ENCODE assay signal across 27 cellular contexts in genomic region chr18:9043581-9043980, GRCh38.
"Had no signal": no experiment of that assay in that cellular context is flagged by ENCODE, and none has a peak within 500 bp of the region (broad histone marks: within the 10 kb centered on the region; RNA-seq: fewer than 3 reads in every experiment).

No MANE protein-coding gene starts in this region.

- H3K4me3 ChIP-seq: stomach, suprapubic skin, testis, thoracic aorta, thyroid gland, tibial artery, tibial nerve, transverse colon, upper lobe of left lung, upper lobe of right lung, uterus, vagina had no signal

- FAIRE-seq: urothelium cell line had no signal

- H3K27ac ChIP-seq: stomach, suprapubic skin, testis, thoracic aorta, thyroid gland, tibial artery, tibial nerve, transverse colon, upper lobe of left lung, upper lobe of right lung, uterus, vagina had no signal

- ATAC-seq: stimulated activated effector memory CD8-positive, alpha-beta T cell treated with anti-CD3 and anti-CD28 coated beads, Interleukin-12 subunit alpha, Interleukin-12 subunit beta, amount 100 ng/mL, for 72 hours; stimulated activated memory B cell treated with anti-CD40 and anti-IgM and Interleukin-4, amounts not matched to agents 10 μg/mL and 1 μg/mL and 100 μg/mL, for 72 hours; stimulated activated naive B cell treated with anti-CD40 and anti-IgM and Interleukin-4, amounts not matched to agents 10 μg/mL and 1 μg/mL and 100 μg/mL, for 72 hours; stimulated activated naive CD8-positive, alpha-beta T cell treated with anti-CD3 and anti-CD28 coated beads, Interleukin-15, amount 100 ng/mL, for 72 hours; stimulated activated naive CD8-positive, alpha-beta T cell treated with anti-CD3 and anti-CD28 coated beads, Interleukin-15, Interleukin-2, amounts not matched to agents 100 U/mL and 50 U/mL, for 24 hours; upper lobe of right lung had no signal

- H3K36me3 ChIP-seq: stomach, suprapubic skin, thoracic aorta, thyroid gland, tibial artery, tibial nerve, transverse colon, upper lobe of left lung, upper lobe of right lung, uterus, vagina had no signal

- DNase-seq: stimulated activated CD4-positive, alpha-beta T cell treated with anti-CD3 and anti-CD28 coated beads, Interleukin-2, amount 100 ng/mL, for 48 hours; stimulated activated CD4-positive, alpha-beta T cell treated with anti-CD3 and anti-CD28 coated beads, Interleukin-4, amount 100 ng/mL, for 1 hour; stimulated activated CD4-positive, alpha-beta T cell treated with anti-CD3 and anti-CD28 coated beads, Interleukin-4, amount 100 ng/mL, for 24 hours; stimulated activated CD4-positive, alpha-beta T cell treated with anti-CD3 and anti-CD28 coated beads, Interleukin-4, amount 100 ng/mL, for 4 hours; stimulated activated CD8-positive, alpha-beta memory T cell treated with anti-CD3 and anti-CD28 coated beads, Interleukin-4, amount 100 ng/mL, for 48 hours; stimulated activated naive B cell treated with anti-CD40 and anti-IgM and Interleukin-4, amounts not matched to agents 10 μg/mL and 1 μg/mL and 100 μg/mL, for 72 hours; stimulated activated naive CD4-positive, alpha-beta T cell; stimulated activated naive CD4-positive, alpha-beta T cell treated with Interleukin-2 at 50 U/mL for 16 hours; stimulated activated naive CD8-positive, alpha-beta T cell treated with anti-CD3 and anti-CD28 coated beads, Interleukin-15, amount 100 ng/mL, for 72 hours; stimulated activated naive CD8-positive, alpha-beta T cell treated with anti-CD3 and anti-CD28 coated beads, Interleukin-15, Interleukin-2, amounts not matched to agents 100 U/mL and 50 U/mL, for 24 hours; stomach; substantia nigra; testis; thyroid gland; tibial artery; transverse colon; trophoblast cell; upper lobe of left lung; upper lobe of right lung; uterus had no signal

- H3K9me3 ChIP-seq: stomach, suprapubic skin, testis, thoracic aorta, thyroid gland, tibial artery, tibial nerve, transverse colon, upper lobe of left lung, upper lobe of right lung, uterus, vagina had no signal

- H3K4me1 ChIP-seq: stomach, suprapubic skin, testis, thyroid gland, tibial artery, tibial nerve, transverse colon, upper lobe of left lung, upper lobe of right lung, uterus, vagina had no signal

- H3K27me3 ChIP-seq: stomach, suprapubic skin, testis, thyroid gland, tibial artery, tibial nerve, transverse colon, upper lobe of left lung, upper lobe of right lung, uterus, vagina had no signal
